ENCODE assay signal across 8 cellular contexts in the genomic region with DNA sequence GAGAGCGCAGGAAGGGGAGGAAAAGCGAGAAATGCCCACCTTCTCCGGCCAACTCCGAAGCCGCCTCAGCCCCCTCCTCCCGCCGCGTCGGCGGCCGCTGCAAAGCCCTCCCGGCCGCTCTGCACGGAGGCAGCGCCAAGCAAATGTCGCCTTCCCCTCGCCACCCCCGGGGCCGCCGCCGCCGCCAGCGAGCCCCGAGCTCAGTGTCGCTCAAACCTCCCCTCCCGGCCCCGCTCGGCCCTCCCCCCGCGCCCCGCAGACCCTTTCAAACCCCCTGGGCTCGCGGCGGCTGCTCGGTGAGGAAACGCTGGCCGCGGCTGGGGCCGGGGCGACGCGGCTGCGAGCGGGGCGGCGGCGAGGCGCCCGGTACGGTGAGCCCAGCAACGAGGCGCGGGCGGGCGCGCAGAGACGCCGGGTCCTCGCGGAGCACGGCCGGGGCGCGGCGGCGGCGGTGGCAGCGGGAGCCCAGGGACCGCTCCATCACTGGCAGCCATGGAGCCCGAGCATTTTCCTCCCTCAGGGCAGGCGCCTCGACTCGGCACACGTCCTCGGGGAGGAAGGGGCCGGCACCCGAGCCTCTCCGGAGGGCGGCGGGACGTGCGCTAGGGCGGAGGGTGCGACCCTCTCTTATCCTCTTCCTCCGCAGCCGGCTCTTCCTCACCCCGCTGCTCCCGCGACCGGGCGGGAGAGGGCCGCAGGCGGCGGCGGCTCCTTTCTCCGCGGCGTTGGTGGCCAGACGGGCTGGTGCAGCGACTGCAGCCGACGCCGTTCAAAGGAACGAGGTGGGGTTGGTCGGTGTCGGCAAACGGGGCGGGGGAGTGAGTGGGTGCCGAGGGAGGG. TPM values are rescaled to one million over a fixed set of nuclear protein-coding genes. Genes with fewer than 3 reads are reported as not detected.
A peak's percentile ranks its signal among the peaks of the same experiment; 100 is the strongest.
DNase-seq lines count a peak whose midpoint lies in the region; ATAC-seq and TF ChIP-seq lines count a peak whose summit lies in the region.

No MANE protein-coding gene starts in this region.

- H3K27me3 Mint-ChIP-seq in activated T-cell treated with anti-CD3 and anti-CD28 coated beads, Interleukin-2, amount 50 U/mL, for 72 hours (ENCODE audit: low read depth), result peaks cover 13% of the 10 kb centered on the region

- H3K9me3 Mint-ChIP-seq in activated T-cell treated with anti-CD3 and anti-CD28 coated beads, Interleukin-2, amount 50 U/mL, for 72 hours, result no peaks in the 10 kb centered on the region

- TF ChIP-seq POLR2A in vagina (IDR thresholded peaks at IDR 0.05), result no peak

- peaks cover 54% of the 10 kb centered on the region for H3K79me2 ChIP-seq in osteoblast (ENCODE audit: insufficient read depth, low read length)

- peak; percentile 23 for ATAC-seq in GM21529 (IDR thresholded peaks at IDR 0.05; ENCODE audit: unreplicated experiment)
- ATAC-seq in activated T-cell treated with anti-CD3 and anti-CD28 coated beads, Interleukin-2, amount 50 U/mL, for 72 hours (replicated peaks in 1 of 2), result peak; percentile 19 to 45

- H3K9me3 ChIP-seq in KOPT-K1 (ENCODE audit: insufficient read depth, low read length, poor library complexity, severe bottlenecking), result no peaks in the 10 kb centered on the region
- no peaks in the 10 kb centered on the region for H3K9me3 ChIP-seq in osteoblast (ENCODE audit: low read depth, low read length)
- H3K9me3 ChIP-seq in vagina, result no peaks in the 10 kb centered on the region

- intact Hi-C loops in vagina (cut with DNase I), result loop anchor here (5.0 kb wide), 1 partner anchor 326 kb away; no protein-coding TSS in a partner anchor

- peak overlapping the region; percentile 70 for H2AFZ ChIP-seq in osteoblast (ENCODE audit: low read length)

- peak; percentile 61 for DNase-seq in D341Med (ENCODE audit: low spot score)
- DNase-seq in activated T-cell treated with anti-CD3 and anti-CD28 coated beads, Interleukin-2, amount 50 U/mL, for 72 hours, result peak; percentile 37 to 50
- peak; percentile 4 for DNase-seq in fibroblast of villous mesenchyme (ENCODE audit: low read depth)
- no peak for DNase-seq in osteoblast (ENCODE audit: insufficient read length, low spot score, missing footprints)
- DNase-seq in vagina (ENCODE audit: extremely low spot score in 2 of 2), result no peak
- no peak for DNase-seq in NCI-H1436 treated with DMSO at 0.1 percent for 48 hours (lab: John Stamatoyannopoulos, UW)

- H3K4me1 ChIP-seq in osteoblast (ENCODE audit: insufficient read depth, low read length), result peaks cover 43% of the 10 kb centered on the region
- peaks cover 54% of the 10 kb centered on the region for H3K4me1 ChIP-seq in vagina

- H3K36me3 ChIP-seq in KOPT-K1 (ENCODE audit: insufficient read depth, low read length), result peaks cover 16% of the 10 kb centered on the region
- peaks cover 24% of the 10 kb centered on the region for H3K36me3 ChIP-seq in osteoblast (ENCODE audit: insufficient read depth, low read length)
- no peaks in the 10 kb centered on the region for H3K36me3 ChIP-seq in vagina

- H3K4me1 Mint-ChIP-seq in activated T-cell treated with anti-CD3 and anti-CD28 coated beads, Interleukin-2, amount 50 U/mL, for 72 hours (ENCODE audit: low read depth), result peaks cover 44% of the 10 kb centered on the region

- peaks cover 0 to 4% of the 10 kb centered on the region in 2 donors for H3K36me3 Mint-ChIP-seq in activated T-cell treated with anti-CD3 and anti-CD28 coated beads, Interleukin-2, amount 50 U/mL, for 72 hours (ENCODE audit: insufficient read depth in 2 of 2)

- TF ChIP-seq CTCF in fibroblast of villous mesenchyme (IDR thresholded peaks at IDR 0.05; ENCODE audit: insufficient read depth, low read depth, low read length) (no peak), osteoblast (IDR thresholded peaks at IDR 0.05; ENCODE audit: extremely low read depth, low read depth, low read length) (no peak), vagina (IDR thresholded peaks at IDR 0.05) (no peak)

- H3K27me3 ChIP-seq in osteoblast (ENCODE audit: insufficient read depth, low read length), result no peaks in the 10 kb centered on the region
- H3K27me3 ChIP-seq in vagina, result no peaks in the 10 kb centered on the region

- H3K27ac Mint-ChIP-seq in activated T-cell treated with anti-CD3 and anti-CD28 coated beads, Interleukin-2, amount 50 U/mL, for 72 hours, result no peak overlapping the region

- peak overlapping the region; percentile 97 for H3K4me2 ChIP-seq in osteoblast (ENCODE audit: insufficient read depth, low read length)

- H3K27ac ChIP-seq in KOPT-K1 (ENCODE audit: low read depth, low read length, poor library complexity, severe bottlenecking) (peak overlapping the region; percentile 81), osteoblast (ENCODE audit: low read depth, low read length) (peak overlapping the region; percentile 74), vagina (peak overlapping the region; percentile 98)

- peaks cover 38% of the 10 kb centered on the region for H4K20me1 ChIP-seq in osteoblast (ENCODE audit: insufficient read depth, low read length)

- peak overlapping the region; percentile 93 to 96 for H3K4me3 Mint-ChIP-seq in activated T-cell treated with anti-CD3 and anti-CD28 coated beads, Interleukin-2, amount 50 U/mL, for 72 hours

- H3K4me3 ChIP-seq in fibroblast of villous mesenchyme (ENCODE audit: low read depth, low read length) (peak overlapping the region; percentile 86), osteoblast (ENCODE audit: insufficient read depth, low read length) (peak overlapping the region; percentile 78), vagina (peak overlapping the region; percentile 90)

RNA-seq across cellular contexts. Expression of gene TSC22D1, which starts 0.5 kb away (rescaled TPM):
- total RNA-seq in activated T-cell treated with anti-CD3 and anti-CD28 coated beads, Interleukin-2, amount 50 U/mL, for 72 hours, result 10 to 100 TPM; 11.8 to 20.3 TPM
- 54.4 and 54.8 TPM in 2 replicates for total RNA-seq in fibroblast of villous mesenchyme
- total RNA-seq in osteoblast, result 159 and 173 TPM in 2 replicates
- 117 TPM for total RNA-seq in vagina

Comparison
In these comparisons a context has a peak if more than half of its experiments do, and no peak if none do; other contexts are left out.
1. DNase-seq: peak in D341Med (single experiment), activated T-cell treated with anti-CD3 and anti-CD28 coated beads, Interleukin-2, amount 50 U/mL, for 72 hours (2 of 2) and fibroblast of villous mesenchyme (single experiment); none in osteoblast (single experiment), vagina (0 of 2) and NCI-H1436 treated with DMSO at 0.1 percent for 48 hours (single experiment).
2. Peak in every context shown above with its lines, with median percentiles within 50 percentile points of each other: H3K27ac ChIP-seq and H3K4me3 ChIP-seq.